12 cellular contexts compared by ENCODE assay signal in genomic region chrX:106039920-106040319, GRCh38. TPM values are rescaled to one million over a fixed set of nuclear protein-coding genes. Genes with fewer than 3 reads are reported as not detected.
DNase-seq lines count a peak whose midpoint lies in the region; ATAC-seq, FAIRE-seq and TF ChIP-seq lines count a peak whose summit lies in the region.
"Had no signal": no experiment of that assay in that cellular context is flagged by ENCODE, and none has a peak within 500 bp of the region (broad histone marks: within the 10 kb centered on the region; RNA-seq: fewer than 3 reads in every experiment).

No MANE protein-coding gene starts in this region.

- H3K4me1 ChIP-seq in heart left ventricle: no peaks in the 10 kb centered on the region
- H3K4me1 ChIP-seq: BLaER1, uterus had no signal

- H3K4me3 ChIP-seq in heart left ventricle (no peak overlapping the region), MG63 (no peak overlapping the region)
- H3K4me3 ChIP-seq: BLaER1, uterus had no signal

- no peak for FAIRE-seq in urothelium cell line (lab: Jason Lieb, UNC)

- 31 to 44% (median 39%) methylated on average over 2 of the region's 2 CpGs for WGBS in heart left ventricle, 4 donors

- no peak for TF ChIP-seq POLR2A in heart left ventricle (IDR thresholded peaks at IDR 0.05)

- ATAC-seq in heart left ventricle (peak in 1 of 4 donors; percentile 18), HG03460 (IDR thresholded peaks at IDR 0.05; ENCODE audit: unreplicated experiment) (no peak)

- peaks cover 0 to 18% (median 0%) of the 10 kb centered on the region in 9 donors for H3K27me3 ChIP-seq in heart left ventricle
- H3K27me3 ChIP-seq in MG63: no peaks in the 10 kb centered on the region
- H3K27me3 ChIP-seq: uterus had no signal

- H3K9me3 ChIP-seq in heart left ventricle (no peaks in the 10 kb centered on the region), MG63 (no peaks in the 10 kb centered on the region)
- H3K9me3 ChIP-seq: BLaER1, uterus had no signal

- H3K36me3 ChIP-seq in heart left ventricle (no peaks in the 10 kb centered on the region), MG63 (no peaks in the 10 kb centered on the region)
- H3K36me3 ChIP-seq: BLaER1, uterus had no signal

- DNase-seq in heart left ventricle (no peak), cardiac septum (ENCODE audit: low spot score) (no peak), SW480 (ENCODE audit: low spot score) (peak; percentile 12), inferior parietal cortex (ENCODE audit: extremely low spot score) (peak; percentile 3), urothelium cell line (ENCODE audit: low spot score) (peak; percentile 12), SW 1271 (lab: John Stamatoyannopoulos, UW) (no peak), MG63 (no peak)
- DNase-seq: stimulated activated CD4-positive, alpha-beta T cell treated with anti-CD3 and anti-CD28 coated beads, Interleukin-4, amount 100 ng/mL, for 1 hour; uterus had no signal

- TF ChIP-seq CTCF in heart left ventricle (IDR thresholded peaks at IDR 0.05): peak in 7 of 12 donors; percentile 11 to 30 (median 24)

- intact Hi-C loops in heart left ventricle (cut with DNase I): loop anchor here in 1 of 10 donors (10.0 kb wide), 1 partner anchor 355 kb away; no protein-coding TSS in a partner anchor
- intact Hi-C loops in cardiac septum (cut with DNase I): loop anchor here (10.0 kb wide), 1 partner anchor 355 kb away; no protein-coding TSS in a partner anchor

- no peak overlapping the region for H3K27ac ChIP-seq in heart left ventricle
- H3K27ac ChIP-seq: BLaER1, uterus had no signal

RNA-seq across cellular contexts. Expression of gene SERPINA7, which starts 1.4 kb away (rescaled TPM):
- total RNA-seq in heart left ventricle: not detected
- not detected for polyA plus RNA-seq in heart left ventricle
- not detected for total RNA-seq in cardiac septum
- total RNA-seq in MG63 (2014; rRNA removed; shearing (Covaris generic); ENCODE audit: low replicate concordance): not detected in 2 replicates
- total RNA-seq: mononuclear cell, uterus had no signal

Comparison
In these comparisons a context has a peak if more than half of its experiments do, and no peak if none do; other contexts are left out.
1. DNase-seq: peak in SW480 (single experiment), inferior parietal cortex (single experiment) and urothelium cell line (single experiment); none in heart left ventricle (0 of 5), cardiac septum (single experiment), SW 1271 (0 of 2) and MG63 (single experiment).